In genomic region chr3:56966509-56966908, GRCh38 we compare ENCODE assay signal across 29 cellular contexts.
"Had no signal": no experiment of that assay in that cellular context is flagged by ENCODE, and none has a peak within 500 bp of the region (broad histone marks: within the 10 kb centered on the region; RNA-seq: fewer than 3 reads in every experiment).

No MANE protein-coding gene starts in this region.

- H3K27ac ChIP-seq: left lung, lower lobe of right lung, pancreas, prostate gland, skin epidermis, stomach, testis, thyroid gland, transverse colon, upper lobe of left lung, vagina had no signal

- H3K4me1 ChIP-seq: left lung, lower lobe of right lung, pancreas, prostate gland, transverse colon, upper lobe of left lung, vagina had no signal

- H3K36me3 ChIP-seq: left lung, lower lobe of right lung, pancreas, prostate gland, stomach, thyroid gland, transverse colon, upper lobe of left lung, vagina had no signal

- H3K9me3 ChIP-seq: lower lobe of right lung, pancreas, prostate gland, stomach, testis, thyroid gland, transverse colon, upper lobe of left lung, vagina had no signal

- DNase-seq: kidney glomerular epithelial cell; left colon; left lung; lower lobe of right lung; mammary epithelial cell; mesenchymal stem cell; naive thymus-derived CD8-positive, alpha-beta T cell; nucleus accumbens; pancreas; posterior cingulate gyrus; retina; right cardiac atrium; stimulated activated CD4-positive, alpha-beta T cell treated with anti-CD3 and anti-CD28 coated beads, Interleukin-12 subunit alpha, Interleukin-12 subunit beta, amount 100 ng/mL, for 4 hours; stimulated activated CD4-positive, alpha-beta T cell treated with anti-CD3 and anti-CD28 coated beads, Interleukin-15, amount 100 ng/mL, for 24 hours; stimulated activated CD4-positive, alpha-beta T cell treated with anti-CD3 and anti-CD28 coated beads, Interleukin-2, amount 100 ng/mL, for 24 hours; stimulated activated CD4-positive, alpha-beta T cell treated with anti-CD3 and anti-CD28 coated beads, Interleukin-4, amount 100 ng/mL, for 1 hour; stimulated activated naive B cell treated with anti-CD40 and anti-IgM and Interleukin-4, amounts not matched to agents 10 μg/mL and 1 μg/mL and 100 μg/mL, for 72 hours; stimulated activated naive CD8-positive, alpha-beta T cell treated with anti-CD3 and anti-CD28 coated beads, Interleukin-15, Interleukin-2, amounts not matched to agents 100 U/mL and 50 U/mL, for 24 hours; stomach; testis; thyroid gland; transverse colon; upper lobe of left lung had no signal

- H3K4me3 ChIP-seq: left lung, lower lobe of right lung, pancreas, prostate gland, skin epidermis, stomach, testis, thyroid gland, transverse colon, upper lobe of left lung, vagina had no signal

- ATAC-seq: left colon; left lung; lower lobe of right lung; naive thymus-derived CD8-positive, alpha-beta T cell; pancreas; right cardiac atrium; sciatic nerve; stimulated activated naive B cell treated with anti-CD40 and anti-IgM and Interleukin-4, amounts not matched to agents 10 μg/mL and 1 μg/mL and 100 μg/mL, for 72 hours; stimulated activated naive CD8-positive, alpha-beta T cell treated with anti-CD3 and anti-CD28 coated beads, Interleukin-15, Interleukin-2, amounts not matched to agents 100 U/mL and 50 U/mL, for 24 hours had no signal

- H3K9me3 Mint-ChIP-seq: nephron, neural crest cell had no signal

- H3K27ac Mint-ChIP-seq: naive thymus-derived CD8-positive, alpha-beta T cell; nephron; stimulated activated naive B cell treated with anti-CD40 and anti-IgM and Interleukin-4, amounts not matched to agents 10 μg/mL and 1 μg/mL and 100 μg/mL, for 72 hours had no signal

- H3K27me3 ChIP-seq: left lung, pancreas, stomach, testis, thyroid gland, transverse colon, upper lobe of left lung, vagina had no signal

- H3K4me3 Mint-ChIP-seq: naive thymus-derived CD8-positive, alpha-beta T cell; nephron; neural crest cell; stimulated activated naive B cell treated with anti-CD40 and anti-IgM and Interleukin-4, amounts not matched to agents 10 μg/mL and 1 μg/mL and 100 μg/mL, for 72 hours had no signal

- H3K27me3 Mint-ChIP-seq: naive thymus-derived CD8-positive, alpha-beta T cell; stimulated activated naive B cell treated with anti-CD40 and anti-IgM and Interleukin-4, amounts not matched to agents 10 μg/mL and 1 μg/mL and 100 μg/mL, for 72 hours had no signal

- H3K4me1 Mint-ChIP-seq: neural crest cell had no signal
